Comparison of ENCODE assay signal across 18 cellular contexts in genomic region chr7:21169667-21170605, GRCh38.
DNase-seq lines count a peak whose midpoint lies in the region; FAIRE-seq and TF ChIP-seq lines count a peak whose summit lies in the region.
"Had no signal": no experiment of that assay in that cellular context is flagged by ENCODE, and none has a peak within 500 bp of the region (broad histone marks: within the 10 kb centered on the region; RNA-seq: fewer than 3 reads in every experiment).

No MANE protein-coding gene starts in this region.

- TF ChIP-seq POLR2A in adrenal gland (IDR thresholded peaks at IDR 0.05), result no peak

- 30 to 39% (median 35%) methylated on average over 31 of the region's 31 CpGs for WGBS in adrenal gland, 4 donors

- H3K4me1 ChIP-seq in adrenal gland (replicated peaks in 1 of 2), result no peaks in the 10 kb centered on the region
- H3K4me1 ChIP-seq: BLaER1 treated with 17β-estradiol and CSF1 and Interleukin-3, amounts not matched to agents 10 nM and 100 nM had no signal

- intact Hi-C loops in adrenal gland (cut with DNase I), result no loop called here

- no peak overlapping the region for H3K27ac ChIP-seq in adrenal gland
- H3K27ac ChIP-seq: BLaER1 treated with 17β-estradiol and CSF1 and Interleukin-3, amounts not matched to agents 10 nM and 100 nM had no signal

- TF ChIP-seq CTCF in bronchial epithelial cell (IDR thresholded peaks at IDR 0.05; ENCODE audit: insufficient read depth, low read length, severe bottlenecking) (no peak), adrenal gland (IDR thresholded peaks at IDR 0.05) (no peak)

- DNase-seq in NCI-H748 (lab: John Stamatoyannopoulos, UW; ENCODE audit: unreplicated experiment), result peak; percentile 58
- no peak for DNase-seq in NCI-H748 treated with DMSO at 0.1 percent for 48 hours (lab: John Stamatoyannopoulos, UW)
- peak; percentile 42 for DNase-seq in bronchial epithelial cell (ENCODE audit: low read depth)
- peak; percentile 82 for DNase-seq in iPS-NIHi11 (ENCODE audit: low spot score)
- DNase-seq in retina, result peak; percentile 56
- no peak for DNase-seq in adrenal gland
- DNase-seq in globus pallidus (ENCODE audit: low spot score), result no peak
- no peak for DNase-seq in activated T-cell treated with anti-CD3 and anti-CD28 coated beads, Interleukin-2, amount 50 U/mL, for 48 hours
- DNase-seq: 8988T; activated gamma-delta T cell treated with Interleukin-2 at 50 U/mL for 16 hours; cortex of kidney; DMS53; HFFc6; left ventricle myocardium superior; SHP77 treated with DMSO at 0.1 percent for 48 hours; stimulated activated naive CD8-positive, alpha-beta T cell treated with anti-CD3 and anti-CD28 coated beads, Interleukin-15, Interleukin-2, amounts not matched to agents 100 U/mL and 50 U/mL, for 24 hours had no signal

- FAIRE-seq in bronchial epithelial cell (lab: Jason Lieb, UNC), result no peak
- FAIRE-seq: urothelium cell line had no signal

- H3K4me3 ChIP-seq in bronchial epithelial cell (ENCODE audit: low read depth, low read length) (no peak overlapping the region), adrenal gland (no peak overlapping the region)
- H3K4me3 ChIP-seq: BLaER1 treated with 17β-estradiol and CSF1 and Interleukin-3, amounts not matched to agents 10 nM and 100 nM had no signal

- H3K27me3 ChIP-seq in bronchial epithelial cell (ENCODE audit: control insufficient read depth, insufficient read depth, low read length) (no peaks in the 10 kb centered on the region), adrenal gland (peaks cover 23% of the 10 kb centered on the region)
- H3K27me3 ChIP-seq: BLaER1 treated with 17β-estradiol and CSF1 and Interleukin-3, amounts not matched to agents 10 nM and 100 nM had no signal

- H3K36me3 ChIP-seq in bronchial epithelial cell (ENCODE audit: control insufficient read depth, insufficient read depth, low read length) (no peaks in the 10 kb centered on the region), adrenal gland (replicated peaks in 1 of 2) (no peaks in the 10 kb centered on the region)
- H3K36me3 ChIP-seq: BLaER1 treated with 17β-estradiol and CSF1 and Interleukin-3, amounts not matched to agents 10 nM and 100 nM had no signal

- no peaks in the 10 kb centered on the region for H3K9me3 ChIP-seq in adrenal gland (replicated peaks in 1 of 3)

Comparison
In these comparisons a context has a peak if more than half of its experiments do, and no peak if none do; other contexts are left out.
1. DNase-seq: peak in NCI-H748 (single experiment), bronchial epithelial cell (single experiment), iPS-NIHi11 (single experiment) and retina (single experiment); none in NCI-H748 treated with DMSO at 0.1 percent for 48 hours (single experiment), adrenal gland (0 of 7), globus pallidus (single experiment) and activated T-cell treated with anti-CD3 and anti-CD28 coated beads, Interleukin-2, amount 50 U/mL, for 48 hours (0 of 2).